8 cellular contexts compared by ENCODE assay signal in genomic region chr9:111484564-111484878, GRCh38. TPM values are rescaled to one million over a fixed set of nuclear protein-coding genes. Genes with fewer than 3 reads are reported as not detected.
DNase-seq lines count a peak whose midpoint lies in the region; TF ChIP-seq lines count a peak whose summit lies in the region.

No MANE protein-coding gene starts in this region.

- peak overlapping the region; percentile 57 to 87 (median 72) for H3K27ac Mint-ChIP-seq in IgD-negative memory B cell

- H3K4me3 Mint-ChIP-seq in IgD-negative memory B cell = peak overlapping the region; percentile 85 to 93 (median 89)

- TF ChIP-seq CTCF in GM12865 (IDR thresholded peaks at IDR 0.05; ENCODE audit: insufficient read depth, low read depth, low read length, missing control alignments) = no peak

- peaks cover 12% of the 10 kb centered on the region for H3K4me1 ChIP-seq in muscle layer of colon (ENCODE audit: insufficient read depth, low read length)

- peak overlapping the region; percentile 68 for H3K9ac ChIP-seq in muscle layer of colon (ENCODE audit: low read length)

- H3K9me3 Mint-ChIP-seq in IgD-negative memory B cell = no peaks in the 10 kb centered on the region

- no peaks in the 10 kb centered on the region for H3K27me3 ChIP-seq in muscle layer of colon (ENCODE audit: control insufficient read depth in 1 of 2, insufficient read depth in 2 of 2, low read length in 2 of 2)

- H3K27ac ChIP-seq in caudate nucleus (ENCODE audit: low read depth, low read length) = peak overlapping the region; percentile 88
- peak overlapping the region; percentile 45 for H3K27ac ChIP-seq in muscle layer of colon (ENCODE audit: low read depth, low read length)

- peaks cover 23 to 25% (median 25%) of the 10 kb centered on the region in 3 donors for H3K4me1 Mint-ChIP-seq in IgD-negative memory B cell

- DNase-seq in GM12865 (ENCODE audit: low read depth) = no peak
- DNase-seq in caudate nucleus (lab: John Stamatoyannopoulos, UW) = no peak
- no peak for DNase-seq in mesenteric fat pad (ENCODE audit: low spot score)
- no peak for DNase-seq in stimulated activated naive CD4-positive, alpha-beta T cell treated with Interleukin-2 at 50 U/mL for 16 hours (lab: John Stamatoyannopoulos, UW)
- DNase-seq in activated effector memory CD4-positive, alpha-beta T cell treated with Interleukin-2 at 50 U/mL for 16 hours = no peak
- no peak for DNase-seq in NCI-H187 treated with DMSO at 0.1 percent for 48 hours (lab: John Stamatoyannopoulos, UW)

- H3K9me3 ChIP-seq in muscle layer of colon (ENCODE audit: low read length) = no peaks in the 10 kb centered on the region

- H3K4me3 ChIP-seq in GM12865 (ENCODE audit: low read depth, low read length) (peak overlapping the region; percentile 96), muscle layer of colon (ENCODE audit: low read depth in 1 of 2, low read length in 2 of 2) (peak overlapping the region; percentile 22 to 88)

- H3K27me3 Mint-ChIP-seq in IgD-negative memory B cell = no peaks in the 10 kb centered on the region

- no peaks in the 10 kb centered on the region for H3K36me3 ChIP-seq in muscle layer of colon (ENCODE audit: insufficient read depth, low read length)

- H3K36me3 Mint-ChIP-seq in IgD-negative memory B cell = peaks cover 4% of the 10 kb centered on the region

RNA-seq across cellular contexts. Expression of gene ECPAS, which starts 0.3 kb away (rescaled TPM):
- polyA plus RNA-seq in IgD-negative memory B cell = 10.9 TPM
- 120 TPM for total RNA-seq in mesenteric fat pad

RNA-seq across cellular contexts. Expression of gene ZNF483, which starts 40.5 kb away (rescaled TPM):
- 1.5 TPM for polyA plus RNA-seq in IgD-negative memory B cell
- total RNA-seq in mesenteric fat pad = 2.2 TPM
